ENCODE assay signal across 8 cellular contexts in genomic region chr1:244451539-244451950, GRCh38. TPM values are rescaled to one million over a fixed set of nuclear protein-coding genes. Genes with fewer than 3 reads are reported as not detected.
DNase-seq lines count a peak whose midpoint lies in the region; ATAC-seq and TF ChIP-seq lines count a peak whose summit lies in the region.

Gene ADSS2, minus strand, starts transcription at chr1:244451909. Its CDS starts 92 bp downstream, at chr1:244451817.

- no peak for DNase-seq in GM12865 (ENCODE audit: low read depth)
- DNase-seq in M059J (ENCODE audit: low read depth): no peak
- no peak for DNase-seq in natural killer cell treated with Interleukin-12 subunit alpha and Interleukin-12 subunit beta and Interleukin-15 and Interleukin-18, amount 100 ng/mL, for 72 hours (ENCODE audit: low spot score)
- no peak for DNase-seq in cerebellar nuclear complex (lab: John Stamatoyannopoulos, UW)
- DNase-seq in medulla oblongata (ENCODE audit: extremely low spot score): no peak
- no peak for DNase-seq in OCI-M2 (lab: John Stamatoyannopoulos, UW; ENCODE audit: unreplicated experiment)

- peaks cover 17% of the 10 kb centered on the region for H3K36me3 Mint-ChIP-seq in natural killer cell treated with Interleukin-12 subunit alpha and Interleukin-12 subunit beta and Interleukin-15 and Interleukin-18, amount 100 ng/mL, for 72 hours

- H3K4me3 ChIP-seq in GM12865 (ENCODE audit: low read depth, low read length) (peak within 1 kb of the TSS; percentile 91), duodenal mucosa (ENCODE audit: low read depth in 1 of 2, low read length in 2 of 2) (peak within 1 kb of the TSS; percentile 84 to 92)

- no peak for ATAC-seq in natural killer cell treated with Interleukin-12 subunit alpha and Interleukin-12 subunit beta and Interleukin-15 and Interleukin-18, amount 100 ng/mL, for 72 hours
- ATAC-seq in GM21360 (IDR thresholded peaks at IDR 0.05; ENCODE audit: unreplicated experiment): no peak

- H3K4me3 Mint-ChIP-seq in natural killer cell treated with Interleukin-12 subunit alpha and Interleukin-12 subunit beta and Interleukin-15 and Interleukin-18, amount 100 ng/mL, for 72 hours: peak within 1 kb of the TSS; percentile 95

- H3K4me1 ChIP-seq in duodenal mucosa (ENCODE audit: control insufficient read depth in 1 of 2, insufficient read depth in 2 of 2, low read length in 2 of 2): peaks cover 19 to 36% of the 10 kb centered on the region in 2 donors

- peaks cover 35 to 42% of the 10 kb centered on the region in 2 donors for H3K4me1 Mint-ChIP-seq in natural killer cell treated with Interleukin-12 subunit alpha and Interleukin-12 subunit beta and Interleukin-15 and Interleukin-18, amount 100 ng/mL, for 72 hours (ENCODE audit: low read depth in 2 of 2)

- peak within 1 kb of the TSS; percentile 76 to 94 for H3K27ac Mint-ChIP-seq in natural killer cell treated with Interleukin-12 subunit alpha and Interleukin-12 subunit beta and Interleukin-15 and Interleukin-18, amount 100 ng/mL, for 72 hours

- H3K27me3 ChIP-seq in duodenal mucosa (ENCODE audit: control insufficient read depth in 1 of 2, insufficient read depth in 2 of 2, low read length in 2 of 2): no peaks in the 10 kb centered on the region

- H3K9me3 ChIP-seq in duodenal mucosa (ENCODE audit: control insufficient read depth in 1 of 2, low read length in 2 of 2): no peaks in the 10 kb centered on the region

- no peaks in the 10 kb centered on the region for H3K27me3 Mint-ChIP-seq in natural killer cell treated with Interleukin-12 subunit alpha and Interleukin-12 subunit beta and Interleukin-15 and Interleukin-18, amount 100 ng/mL, for 72 hours

- peaks cover 3% of the 10 kb centered on the region for H3K9me3 Mint-ChIP-seq in natural killer cell treated with Interleukin-12 subunit alpha and Interleukin-12 subunit beta and Interleukin-15 and Interleukin-18, amount 100 ng/mL, for 72 hours

- H3K9ac ChIP-seq in duodenal mucosa (ENCODE audit: low read depth in 1 of 2, low read length in 2 of 2): peak within 1 kb of the TSS; percentile 88 to 96

- H3K36me3 ChIP-seq in duodenal mucosa (ENCODE audit: control insufficient read depth in 1 of 2, insufficient read depth in 2 of 2, low read length in 2 of 2): no peaks in the 10 kb centered on the region

- H3K27ac ChIP-seq in duodenal mucosa (ENCODE audit: low read depth, low read length): peak within 1 kb of the TSS; percentile 95

- no peak for TF ChIP-seq CTCF in GM12865 (IDR thresholded peaks at IDR 0.05; ENCODE audit: insufficient read depth, low read depth, low read length, missing control alignments)

RNA-seq across cellular contexts. Expression of gene ADSS2, which starts in this region (rescaled TPM):
- total RNA-seq in M059J (2014; rRNA removed; shearing (Covaris generic)): 45.7 and 47.8 TPM in 2 replicates
- 10 to 100 TPM; 45.0 to 51.0 TPM for total RNA-seq in natural killer cell treated with Interleukin-12 subunit alpha and Interleukin-12 subunit beta and Interleukin-15 and Interleukin-18, amount 100 ng/mL, for 72 hours
